19 cellular contexts compared by ENCODE assay signal in genomic region chr9:89397471-89397870, GRCh38.
A peak's percentile ranks its signal among the peaks of the same experiment; 100 is the strongest.
DNase-seq lines count a peak whose midpoint lies in the region; ATAC-seq and TF ChIP-seq lines count a peak whose summit lies in the region.
"Had no signal": no experiment of that assay in that cellular context is flagged by ENCODE, and none has a peak within 500 bp of the region (broad histone marks: within the 10 kb centered on the region; RNA-seq: fewer than 3 reads in every experiment).

No MANE protein-coding gene starts in this region.

- H3K9me3 Mint-ChIP-seq in activated CD4-positive, alpha-beta T cell treated with anti-CD3 and anti-CD28 coated beads, Interleukin-2, amount 10 ng/mL, durations not matched to agents 24 days and 14 days, result no peaks in the 10 kb centered on the region
- no peaks in the 10 kb centered on the region for H3K9me3 Mint-ChIP-seq in natural killer cell treated with Interleukin-12 subunit alpha and Interleukin-12 subunit beta and Interleukin-15 and Interleukin-18, amount 100 ng/mL, for 72 hours
- H3K9me3 Mint-ChIP-seq in natural killer cell (no peaks in the 10 kb centered on the region), endothelial cell (ENCODE audit: unreplicated experiment) (no peaks in the 10 kb centered on the region)
- H3K9me3 Mint-ChIP-seq: IgD-negative memory B cell had no signal

- no peaks in the 10 kb centered on the region for H3K27me3 Mint-ChIP-seq in activated CD4-positive, alpha-beta T cell treated with anti-CD3 and anti-CD28 coated beads, Interleukin-2, amount 10 ng/mL, durations not matched to agents 24 days and 14 days
- no peaks in the 10 kb centered on the region for H3K27me3 Mint-ChIP-seq in natural killer cell treated with Interleukin-12 subunit alpha and Interleukin-12 subunit beta and Interleukin-15 and Interleukin-18, amount 100 ng/mL, for 72 hours
- H3K27me3 Mint-ChIP-seq in natural killer cell (ENCODE audit: low read depth in 2 of 2) (no peaks in the 10 kb centered on the region), endothelial cell (ENCODE audit: unreplicated experiment) (peaks cover 6% of the 10 kb centered on the region)
- H3K27me3 Mint-ChIP-seq: IgD-negative memory B cell had no signal

- H3K4me3 Mint-ChIP-seq in activated CD4-positive, alpha-beta T cell treated with anti-CD3 and anti-CD28 coated beads, Interleukin-2, amount 10 ng/mL, durations not matched to agents 24 days and 14 days, result no peak overlapping the region
- H3K4me3 Mint-ChIP-seq in natural killer cell treated with Interleukin-12 subunit alpha and Interleukin-12 subunit beta and Interleukin-15 and Interleukin-18, amount 100 ng/mL, for 72 hours, result no peak overlapping the region
- no peak overlapping the region for H3K4me3 Mint-ChIP-seq in natural killer cell
- no peak overlapping the region for H3K4me3 Mint-ChIP-seq in endothelial cell (ENCODE audit: unreplicated experiment)
- H3K4me3 Mint-ChIP-seq: IgD-negative memory B cell had no signal

- WGBS in heart right ventricle, 2 donors, result 84 to 89% methylated on average over 5 of the region's 5 CpGs

- no peak for DNase-seq in activated CD4-positive, alpha-beta T cell treated with anti-CD3 and anti-CD28 coated beads, Interleukin-2, amount 10 ng/mL, durations not matched to agents 24 days and 14 days
- no peak for DNase-seq in activated CD4-positive, alpha-beta T cell treated with anti-CD3 and anti-CD28 coated beads, Interleukin-2, amount 50 U/mL, for 4 hours
- no peak for DNase-seq in natural killer cell treated with Interleukin-12 subunit alpha and Interleukin-12 subunit beta and Interleukin-15 and Interleukin-18, amount 100 ng/mL, for 72 hours (ENCODE audit: low spot score)
- no peak for DNase-seq in natural killer cell
- DNase-seq in effector memory CD4-positive, alpha-beta T cell, result no peak
- DNase-seq in endothelial cell (ENCODE audit: low spot score), result no peak
- no peak for DNase-seq in heart right ventricle
- DNase-seq in breast epithelium (ENCODE audit: low spot score in 2 of 2), result no peak
- DNase-seq: 8988T, DND-41, GM23248, HCEC 1CT, Kasumi-1, MM.1S, NCI-H1092 treated with DMSO at 0.1 percent for 48 hours, NCI-H226, NCI-H524 treated with DMSO at 0.1 percent for 48 hours had no signal

- peak overlapping the region; percentile 13 for H3K27ac ChIP-seq in effector memory CD4-positive, alpha-beta T cell (ENCODE audit: insufficient read depth, low read length, poor library complexity, severe bottlenecking)
- H3K27ac ChIP-seq in heart right ventricle (no peak overlapping the region), breast epithelium (no peak overlapping the region)
- H3K27ac ChIP-seq: GM23248 had no signal

- H3K36me3 Mint-ChIP-seq in activated CD4-positive, alpha-beta T cell treated with anti-CD3 and anti-CD28 coated beads, Interleukin-2, amount 10 ng/mL, durations not matched to agents 24 days and 14 days (ENCODE audit: low read depth), result peaks cover 84% of the 10 kb centered on the region
- peaks cover 37% of the 10 kb centered on the region for H3K36me3 Mint-ChIP-seq in natural killer cell treated with Interleukin-12 subunit alpha and Interleukin-12 subunit beta and Interleukin-15 and Interleukin-18, amount 100 ng/mL, for 72 hours
- H3K36me3 Mint-ChIP-seq in natural killer cell (peaks cover 19% of the 10 kb centered on the region), endothelial cell (ENCODE audit: low read depth, unreplicated experiment) (peaks cover 3% of the 10 kb centered on the region)

- H3K36me3 ChIP-seq in effector memory CD4-positive, alpha-beta T cell (ENCODE audit: control insufficient read depth, insufficient read depth, low read length), result peaks cover 93% of the 10 kb centered on the region
- H3K36me3 ChIP-seq in heart right ventricle (peaks cover 0 to 70% (median 5%) of the 10 kb centered on the region in 9 donors), breast epithelium (no peaks in the 10 kb centered on the region)

- no peak for ATAC-seq in natural killer cell treated with Interleukin-12 subunit alpha and Interleukin-12 subunit beta and Interleukin-15 and Interleukin-18, amount 100 ng/mL, for 72 hours
- ATAC-seq in natural killer cell, result no peak
- no peak for ATAC-seq in heart right ventricle
- ATAC-seq: Panc1 had no signal

- TF ChIP-seq CTCF in natural killer cell (IDR thresholded peaks at IDR 0.05) (no peak), endothelial cell (IDR thresholded peaks at IDR 0.05; ENCODE audit: unreplicated experiment) (no peak), heart right ventricle (IDR thresholded peaks at IDR 0.05) (no peak), breast epithelium (IDR thresholded peaks at IDR 0.05) (no peak)

- H3K27me3 ChIP-seq in effector memory CD4-positive, alpha-beta T cell (replicated peaks; ENCODE audit: control insufficient read depth, insufficient read depth, low read length, poor library complexity, severe bottlenecking), result no peaks in the 10 kb centered on the region
- H3K27me3 ChIP-seq in heart right ventricle (no peaks in the 10 kb centered on the region), breast epithelium (no peaks in the 10 kb centered on the region)

- H3K4me3 ChIP-seq in effector memory CD4-positive, alpha-beta T cell (ENCODE audit: insufficient read depth, low read depth, low read length, poor library complexity, severe bottlenecking), result no peak overlapping the region
- H3K4me3 ChIP-seq in heart right ventricle (no peak overlapping the region), breast epithelium (no peak overlapping the region)
- H3K4me3 ChIP-seq: GM23248 had no signal

- peak overlapping the region; percentile 44 for H3K27ac Mint-ChIP-seq in activated CD4-positive, alpha-beta T cell treated with anti-CD3 and anti-CD28 coated beads, Interleukin-2, amount 10 ng/mL, durations not matched to agents 24 days and 14 days
- peak overlapping the region; percentile 35 to 68 for H3K27ac Mint-ChIP-seq in natural killer cell treated with Interleukin-12 subunit alpha and Interleukin-12 subunit beta and Interleukin-15 and Interleukin-18, amount 100 ng/mL, for 72 hours
- H3K27ac Mint-ChIP-seq in natural killer cell, result peak overlapping the region in 1 of 2 donors; percentile 58
- no peak overlapping the region for H3K27ac Mint-ChIP-seq in endothelial cell (ENCODE audit: unreplicated experiment)

- no peaks in the 10 kb centered on the region for H3K9me3 ChIP-seq in effector memory CD4-positive, alpha-beta T cell (ENCODE audit: control insufficient read depth, low read length)
- H3K9me3 ChIP-seq in heart right ventricle (no peaks in the 10 kb centered on the region), breast epithelium (no peaks in the 10 kb centered on the region)

- TF ChIP-seq POLR2A in breast epithelium (IDR thresholded peaks at IDR 0.05), result no peak

- intact Hi-C loops in activated CD4-positive, alpha-beta T cell treated with anti-CD3 and anti-CD28 coated beads, Interleukin-2, amount 10 ng/mL, durations not matched to agents 24 days and 14 days (cut with micrococcal nuclease), result no loop called here
- intact Hi-C loops in natural killer cell (cut with micrococcal nuclease) (no loop called here), heart right ventricle (cut with DNase I) (loop anchor here in 1 of 10 donors (10.0 kb wide), 1 partner anchor 127 kb away; no protein-coding TSS in a partner anchor), breast epithelium (cut with DNase I; ENCODE audit: low total_unique reads) (no loop called here)

- peaks cover 12% of the 10 kb centered on the region for H3K4me1 Mint-ChIP-seq in activated CD4-positive, alpha-beta T cell treated with anti-CD3 and anti-CD28 coated beads, Interleukin-2, amount 10 ng/mL, durations not matched to agents 24 days and 14 days
- peaks cover 27 to 30% of the 10 kb centered on the region in 2 donors for H3K4me1 Mint-ChIP-seq in natural killer cell treated with Interleukin-12 subunit alpha and Interleukin-12 subunit beta and Interleukin-15 and Interleukin-18, amount 100 ng/mL, for 72 hours (ENCODE audit: low read depth in 2 of 2)
- H3K4me1 Mint-ChIP-seq in natural killer cell (peaks cover 30 to 41% of the 10 kb centered on the region in 2 donors), endothelial cell (ENCODE audit: unreplicated experiment) (no peaks in the 10 kb centered on the region)

- no peaks in the 10 kb centered on the region for H3K4me1 ChIP-seq in effector memory CD4-positive, alpha-beta T cell (ENCODE audit: control insufficient read depth, insufficient read depth, low read length, poor library complexity, severe bottlenecking)
- H3K4me1 ChIP-seq in heart right ventricle, result peaks cover 0 to 43% (median 0%) of the 10 kb centered on the region in 9 donors
- no peaks in the 10 kb centered on the region for H3K4me1 ChIP-seq in breast epithelium
